Comparison of ENCODE assay signal across 15 cellular contexts in the genomic region with DNA sequence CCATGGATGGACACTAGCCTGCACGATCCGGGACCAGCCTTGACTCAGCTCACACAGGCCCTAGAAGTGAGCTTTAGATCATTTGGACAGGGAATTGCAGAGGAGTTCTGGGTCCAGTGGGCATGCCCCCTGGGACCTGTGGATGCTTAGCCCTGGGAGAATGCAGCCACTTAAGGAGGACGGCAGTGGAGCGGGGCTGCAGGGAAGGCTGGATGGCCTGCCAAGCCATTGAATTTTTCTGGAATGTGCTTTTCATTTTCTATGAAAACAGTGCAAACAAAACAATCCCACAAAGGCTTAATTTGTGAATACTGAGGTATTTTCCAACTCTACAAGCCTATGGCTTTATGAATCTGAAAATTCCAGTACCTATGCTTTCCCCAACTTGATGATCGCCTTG.
"Had no signal": no experiment of that assay in that cellular context is flagged by ENCODE, and none has a peak within 500 bp of the region (broad histone marks: within the 10 kb centered on the region; RNA-seq: fewer than 3 reads in every experiment).

No MANE protein-coding gene starts in this region.

- H3K4me1 Mint-ChIP-seq: activated B cell treated with CpG ODN at 0.5 μM for 24 hours; activated CD4-positive, alpha-beta T cell treated with anti-CD3 and anti-CD28 coated beads, Interleukin-2, amount 10 ng/mL, durations not matched to agents 24 days and 14 days; brain had no signal

- H3K27me3 ChIP-seq: adrenal gland, left lung had no signal

- H3K36me3 ChIP-seq: adrenal gland, left lung had no signal

- H3K4me3 ChIP-seq: adrenal gland, left lung had no signal

- H3K36me3 Mint-ChIP-seq: brain, memory B cell had no signal

- H3K9me3 Mint-ChIP-seq: activated B cell treated with CpG ODN at 0.5 μM for 24 hours; activated CD4-positive, alpha-beta T cell treated with anti-CD3 and anti-CD28 coated beads, Interleukin-2, amount 10 ng/mL, durations not matched to agents 24 days and 14 days; activated naive CD4-positive, alpha-beta T cell treated with anti-CD3 and anti-CD28 coated beads for 36 hours; dendritic cell treated with granulocyte-macrophage colony-stimulating factor and Interleukin-4, amounts not matched to agents 40 ng/mL and 50 ng/mL, for 4 days; effector memory CD8-positive, alpha-beta T cell; memory B cell had no signal

- H3K9me3 ChIP-seq: adrenal gland, left lung had no signal

- H3K27ac Mint-ChIP-seq: activated B cell treated with CpG ODN at 0.5 μM for 24 hours; activated CD4-positive, alpha-beta T cell treated with anti-CD3 and anti-CD28 coated beads, Interleukin-2, amount 10 ng/mL, durations not matched to agents 24 days and 14 days; activated naive CD4-positive, alpha-beta T cell treated with anti-CD3 and anti-CD28 coated beads for 36 hours; brain; dendritic cell treated with granulocyte-macrophage colony-stimulating factor and Interleukin-4, amounts not matched to agents 40 ng/mL and 50 ng/mL, for 4 days; memory B cell had no signal

- H3K4me3 Mint-ChIP-seq: activated B cell treated with CpG ODN at 0.5 μM for 24 hours; activated CD4-positive, alpha-beta T cell treated with anti-CD3 and anti-CD28 coated beads, Interleukin-2, amount 10 ng/mL, durations not matched to agents 24 days and 14 days; activated naive CD4-positive, alpha-beta T cell treated with anti-CD3 and anti-CD28 coated beads for 36 hours; brain; dendritic cell treated with granulocyte-macrophage colony-stimulating factor and Interleukin-4, amounts not matched to agents 40 ng/mL and 50 ng/mL, for 4 days; effector memory CD8-positive, alpha-beta T cell; memory B cell had no signal

- H3K4me1 ChIP-seq: adrenal gland had no signal

- H3K27ac ChIP-seq: adrenal gland had no signal

- DNase-seq: activated B cell treated with CpG ODN at 0.5 μM for 24 hours; activated CD4-positive, alpha-beta T cell treated with anti-CD3 and anti-CD28 coated beads, Interleukin-2, amount 10 ng/mL, durations not matched to agents 24 days and 14 days; activated CD8-positive, alpha-beta memory T cell treated with anti-CD3 and anti-CD28 coated beads for 24 hours; activated naive CD4-positive, alpha-beta T cell treated with anti-CD3 and anti-CD28 coated beads for 36 hours; adrenal gland; effector memory CD8-positive, alpha-beta T cell; posterior cingulate gyrus; right cardiac atrium; stimulated activated CD4-positive, alpha-beta T cell treated with anti-CD3 and anti-CD28 coated beads, Interleukin-2, amount 100 ng/mL, for 24 hours; stimulated activated naive CD4-positive, alpha-beta T cell treated with Interleukin-2 at 50 U/mL for 16 hours; T-helper 2 cell had no signal

- ATAC-seq: effector memory CD8-positive, alpha-beta T cell; right cardiac atrium had no signal

- H3K27me3 Mint-ChIP-seq: dendritic cell treated with granulocyte-macrophage colony-stimulating factor and Interleukin-4, amounts not matched to agents 40 ng/mL and 50 ng/mL, for 4 days had no signal
